Comparison of ENCODE assay signal across 7 cellular contexts in the genomic region with DNA sequence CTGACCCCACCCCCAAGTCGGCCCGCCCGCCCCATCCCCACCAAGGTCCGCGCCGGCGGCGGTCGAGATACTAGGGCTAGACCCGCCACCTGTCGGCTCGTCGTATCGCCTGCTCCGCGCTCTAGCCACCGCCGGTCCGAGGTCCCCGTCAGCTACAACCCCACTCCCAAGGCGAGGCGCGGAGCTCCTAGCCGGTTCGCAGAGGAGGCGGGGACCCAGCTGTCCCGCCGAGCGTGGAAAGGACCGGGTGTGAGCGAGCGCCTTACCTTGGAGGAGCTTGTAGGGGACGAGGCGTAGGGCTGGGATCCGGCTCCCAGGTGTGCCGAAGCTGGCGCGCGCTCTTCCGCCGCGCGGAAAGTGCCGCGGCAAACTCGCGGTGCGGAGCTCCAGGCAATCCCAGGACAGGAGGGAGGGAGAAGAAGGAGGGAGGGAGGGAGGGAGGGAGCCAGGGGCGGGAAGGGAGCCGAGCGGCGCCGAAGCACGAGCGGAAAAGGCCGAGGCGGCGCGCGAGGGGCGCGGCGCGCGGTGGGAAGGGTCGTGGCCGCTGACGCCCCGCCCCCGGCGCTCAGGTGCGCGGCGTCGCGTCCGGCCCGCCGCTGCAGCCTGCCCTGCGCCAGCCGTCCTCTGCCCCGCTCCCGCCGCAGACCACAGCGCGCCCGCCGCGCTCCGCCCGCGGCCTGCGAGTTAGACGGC. TPM values are rescaled to one million over a fixed set of nuclear protein-coding genes. Genes with fewer than 3 reads are reported as not detected.
DNase-seq lines count a peak whose midpoint lies in the region; ATAC-seq and TF ChIP-seq lines count a peak whose summit lies in the region.

A gene with protein sequence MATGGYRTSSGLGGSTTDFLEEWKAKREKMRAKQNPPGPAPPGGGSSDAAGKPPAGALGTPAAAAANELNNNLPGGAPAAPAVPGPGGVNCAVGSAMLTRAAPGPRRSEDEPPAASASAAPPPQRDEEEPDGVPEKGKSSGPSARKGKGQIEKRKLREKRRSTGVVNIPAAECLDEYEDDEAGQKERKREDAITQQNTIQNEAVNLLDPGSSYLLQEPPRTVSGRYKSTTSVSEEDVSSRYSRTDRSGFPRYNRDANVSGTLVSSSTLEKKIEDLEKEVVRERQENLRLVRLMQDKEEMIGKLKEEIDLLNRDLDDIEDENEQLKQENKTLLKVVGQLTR (minus strand): TSS at position 359 of the 693 bp plus-strand sequence. CDS start 720 bp downstream, outside the sequence.

- DNase-seq in GM12864 (ENCODE audit: low read depth) (no peak), RKO (ENCODE audit: low spot score) (peak; percentile 71), breast epithelium (ENCODE audit: low spot score in 2 of 2) (peak; percentile 73 to 75), iPS-NIHi7 (ENCODE audit: extremely low spot score) (peak; percentile 91)

- peak; percentile 30 for TF ChIP-seq CTCF in GM12864 (IDR thresholded peaks at IDR 0.05; ENCODE audit: low read depth, low read length, missing control alignments)
- no peak for TF ChIP-seq CTCF in breast epithelium (IDR thresholded peaks at IDR 0.05)

- no peaks in the 10 kb centered on the region for H3K27me3 ChIP-seq in breast epithelium

- H3K4me1 ChIP-seq in breast epithelium, result peaks cover 0 to 7% of the 10 kb centered on the region in 2 donors

- no peak for TF ChIP-seq POLR2A in breast epithelium (IDR thresholded peaks at IDR 0.05)

- TF ChIP-seq RAD21 in Ishikawa (IDR thresholded peaks at IDR 0.05; ENCODE audit: low read depth), result no peak; the same call in 1 of the 2 replicates

- H3K4me3 ChIP-seq in GM12864 (ENCODE audit: low read depth, low read length) (peak within 1 kb of the TSS; percentile 96), breast epithelium (peak within 1 kb of the TSS; percentile 77 to 98 (median 92)), skin epidermis (peak within 1 kb of the TSS; percentile 59 to 86 (median 71))

- intact Hi-C loops in breast epithelium (cut with DNase I; ENCODE audit: low total_unique reads), result loop anchor here (10.0 kb wide), 1 partner anchor 126 kb away; no protein-coding TSS in a partner anchor

- no peaks in the 10 kb centered on the region for H3K36me3 ChIP-seq in breast epithelium

- peak; percentile 64 for ATAC-seq in GM21723 (IDR thresholded peaks at IDR 0.05; ENCODE audit: unreplicated experiment)

- peak within 1 kb of the TSS; percentile 94 to 98 for H3K27ac ChIP-seq in breast epithelium
- H3K27ac ChIP-seq in skin epidermis, result peak within 1 kb of the TSS; percentile 53 to 92 (median 83)

- no peak for TF ChIP-seq EP300 in Ishikawa (IDR thresholded peaks at IDR 0.05; ENCODE audit: borderline replicate concordance)

- no peaks in the 10 kb centered on the region for H3K9me3 ChIP-seq in breast epithelium

TF ChIP-seq in Ishikawa, 13 proteins besides CTCF, POLR2A, EP300 and RAD21:
- TF ChIP-seq TCF12 (IDR thresholded peaks at IDR 0.05; ENCODE audit: low read depth), result no peak
- TF ChIP-seq, protein P1, sequence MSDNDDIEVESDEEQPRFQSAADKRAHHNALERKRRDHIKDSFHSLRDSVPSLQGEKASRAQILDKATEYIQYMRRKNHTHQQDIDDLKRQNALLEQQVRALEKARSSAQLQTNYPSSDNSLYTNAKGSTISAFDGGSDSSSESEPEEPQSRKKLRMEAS (IDR thresholded peaks at IDR 0.05), result peak; percentile 31
- TF ChIP-seq YY1 (IDR thresholded peaks at IDR 0.05; ENCODE audit: low read depth), result no peak
- no peak for TF ChIP-seq FOXM1 (IDR thresholded peaks at IDR 0.05; ENCODE audit: borderline replicate concordance, low read depth)
- TF ChIP-seq CEBPB (IDR thresholded peaks at IDR 0.05), result no peak
- 0 out of 2 replicates have a peak, but pooled peaks have one; percentile 35 for TF ChIP-seq TEAD4 (IDR thresholded peaks at IDR 0.05)
- TF ChIP-seq, protein P2, sequence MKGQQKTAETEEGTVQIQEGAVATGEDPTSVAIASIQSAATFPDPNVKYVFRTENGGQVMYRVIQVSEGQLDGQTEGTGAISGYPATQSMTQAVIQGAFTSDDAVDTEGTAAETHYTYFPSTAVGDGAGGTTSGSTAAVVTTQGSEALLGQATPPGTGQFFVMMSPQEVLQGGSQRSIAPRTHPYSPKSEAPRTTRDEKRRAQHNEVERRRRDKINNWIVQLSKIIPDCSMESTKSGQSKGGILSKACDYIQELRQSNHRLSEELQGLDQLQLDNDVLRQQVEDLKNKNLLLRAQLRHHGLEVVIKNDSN (IDR thresholded peaks at IDR 0.05), result no peak

RNA-seq across cellular contexts. Expression of the gene that starts here (rescaled TPM):
- total RNA-seq in breast epithelium, result 100 to 1,000 TPM in 2 of 3 donors, 10 to 100 TPM in 1; 17.0 to 155 (median 101) TPM
